ENCODE assay signal across 19 cellular contexts in genomic region chr17:70159980-70160379, GRCh38. TPM values are rescaled to one million over a fixed set of nuclear protein-coding genes. Genes with fewer than 3 reads are reported as not detected.
"Had no signal": no experiment of that assay in that cellular context is flagged by ENCODE, and none has a peak within 500 bp of the region (broad histone marks: within the 10 kb centered on the region; RNA-seq: fewer than 3 reads in every experiment).

No MANE protein-coding gene starts in this region.

- H3K36me3 ChIP-seq: gastrocnemius medialis, heart right ventricle, spleen, thoracic aorta had no signal

- H3K4me3 ChIP-seq: gastrocnemius medialis, spleen, thoracic aorta had no signal

- H3K27ac ChIP-seq: gastrocnemius medialis, spleen, thoracic aorta had no signal

- H3K9me3 ChIP-seq: gastrocnemius medialis, heart right ventricle, spleen, thoracic aorta had no signal

- ATAC-seq: effector memory CD8-positive, alpha-beta T cell; gastrocnemius medialis; heart right ventricle; left lobe of liver; natural killer cell; sciatic nerve; stimulated activated memory B cell treated with anti-CD40 and anti-IgM and Interleukin-4, amounts not matched to agents 10 μg/mL and 1 μg/mL and 100 μg/mL, for 72 hours; stimulated activated naive CD8-positive, alpha-beta T cell treated with anti-CD3 and anti-CD28 coated beads, Interleukin-15, amount 100 ng/mL, for 72 hours had no signal

- H3K4me1 ChIP-seq: gastrocnemius medialis, spleen had no signal

- DNase-seq: cortex of kidney; effector memory CD8-positive, alpha-beta T cell; gastrocnemius medialis; heart right ventricle; hypothalamus; islet precursor cell; natural killer cell; posterior cingulate gyrus; spleen; stimulated activated CD4-positive, alpha-beta T cell treated with anti-CD3 and anti-CD28 coated beads, Interleukin-15, amount 100 ng/mL, for 24 hours; stimulated activated CD4-positive, alpha-beta T cell treated with anti-CD3 and anti-CD28 coated beads, Interleukin-1b, Interleukin-23, amount 100 ng/mL, for 48 hours; stimulated activated CD4-positive, alpha-beta T cell treated with anti-CD3 and anti-CD28 coated beads, Interleukin-4, amount 100 ng/mL, for 24 hours; stimulated activated naive CD8-positive, alpha-beta T cell treated with anti-CD3 and anti-CD28 coated beads, Interleukin-15, amount 100 ng/mL, for 72 hours; trophoblast cell had no signal

- H3K27me3 ChIP-seq: gastrocnemius medialis, spleen had no signal

RNA-seq across cellular contexts. Expression of gene KCNJ2, which starts 9.4 kb away (rescaled TPM):
- total RNA-seq: osteocyte had no signal
